Comparison of ENCODE assay signal across 31 cellular contexts in genomic region chr11:1576825-1577224, GRCh38. TPM values are rescaled to one million over a fixed set of nuclear protein-coding genes. Genes with fewer than 3 reads are reported as not detected.
"Had no signal": no experiment of that assay in that cellular context is flagged by ENCODE, and none has a peak within 500 bp of the region (broad histone marks: within the 10 kb centered on the region; RNA-seq: fewer than 3 reads in every experiment).

No MANE protein-coding gene starts in this region.

- H3K9me3 Mint-ChIP-seq: activated T-cell treated with anti-CD3 and anti-CD28 coated beads, Interleukin-2, amount 50 U/mL, for 24 hours had no signal

- H3K9me3 ChIP-seq: SJSA1 had no signal

- H3K27ac ChIP-seq: cardiac muscle cell, RWPE1, SJSA1 had no signal

- H3K4me3 Mint-ChIP-seq: activated CD8-positive, alpha-beta T cell treated with anti-CD3 and anti-CD28 coated beads, Interleukin-2, amount 10 ng/mL, durations not matched to agents 7 days and 5 days; activated naive CD4-positive, alpha-beta T cell treated with anti-CD3 and anti-CD28 coated beads, Interleukin-2, amount 10 ng/mL, durations not matched to agents 7 days and 5 days; activated naive CD8-positive, alpha-beta T cell treated with anti-CD3 and anti-CD28 coated beads for 36 hours; activated T-cell treated with anti-CD3 and anti-CD28 coated beads, Interleukin-2, amount 50 U/mL, for 24 hours had no signal

- H3K27ac Mint-ChIP-seq: activated CD8-positive, alpha-beta T cell treated with anti-CD3 and anti-CD28 coated beads, Interleukin-2, amount 10 ng/mL, durations not matched to agents 7 days and 5 days; activated naive CD4-positive, alpha-beta T cell treated with anti-CD3 and anti-CD28 coated beads, Interleukin-2, amount 10 ng/mL, durations not matched to agents 7 days and 5 days; activated naive CD8-positive, alpha-beta T cell treated with anti-CD3 and anti-CD28 coated beads for 36 hours; activated T-cell treated with anti-CD3 and anti-CD28 coated beads, Interleukin-2, amount 50 U/mL, for 24 hours had no signal

- H3K36me3 ChIP-seq: cardiac muscle cell, SJSA1 had no signal

- DNase-seq: activated CD4-positive, alpha-beta T cell treated with anti-CD3 and anti-CD28 coated beads for 4 hours; activated CD4-positive, alpha-beta T cell treated with anti-CD3 and anti-CD28 coated beads, Interleukin-2, amount 50 U/mL, for 4 hours; activated CD8-positive, alpha-beta memory T cell treated with anti-CD3 and anti-CD28 coated beads, Interleukin-2, amount 50 U/mL, for 48 hours; activated CD8-positive, alpha-beta T cell treated with anti-CD3 and anti-CD28 coated beads, Interleukin-2, amount 10 ng/mL, durations not matched to agents 7 days and 5 days; activated gamma-delta T cell treated with Interleukin-2 at 50 U/mL for 16 hours; activated naive CD4-positive, alpha-beta T cell treated with anti-CD3 and anti-CD28 coated beads, Interleukin-2, amount 10 ng/mL, durations not matched to agents 7 days and 5 days; activated naive CD8-positive, alpha-beta T cell treated with anti-CD3 and anti-CD28 coated beads for 36 hours; activated T-cell treated with anti-CD3 and anti-CD28 coated beads, Interleukin-2, amount 50 U/mL, for 24 hours; anterior cingulate cortex; IMR-90; Kasumi-1; KBM-7; NCI-H1048; NCI-H146; NCI-H1930; NCI-H2171; NCI-H226; NCI-H510A; NCI-H69; NK-92 treated with Interleukin-12 subunit alpha and Interleukin-12 subunit beta, amount 100 ng/mL, for 24 hours; OCI-M1; SHP77; SW 1271 had no signal

- H3K36me3 Mint-ChIP-seq: activated naive CD4-positive, alpha-beta T cell treated with anti-CD3 and anti-CD28 coated beads, Interleukin-2, amount 10 ng/mL, durations not matched to agents 7 days and 5 days; activated naive CD8-positive, alpha-beta T cell treated with anti-CD3 and anti-CD28 coated beads for 36 hours had no signal

- ATAC-seq: activated CD4-positive, CD25-positive, alpha-beta regulatory T cell treated with anti-CD3 and anti-CD28 coated beads, Interleukin-2, amount 50 U/mL, for 24 hours; activated CD8-positive, alpha-beta T cell treated with anti-CD3 and anti-CD28 coated beads, Interleukin-2, amount 10 ng/mL, durations not matched to agents 7 days and 5 days; Panc1; SK-N-SH treated with all-trans-retinoic acid at 6 μM for 48 hours had no signal

- H3K4me3 ChIP-seq: cardiac muscle cell, SJSA1 had no signal

RNA-seq across cellular contexts. Expression of gene KRTAP5-1, which starts 8.3 kb away (rescaled TPM):
- total RNA-seq: activated CD8-positive, alpha-beta T cell treated with anti-CD3 and anti-CD28 coated beads, Interleukin-2, amount 10 ng/mL, durations not matched to agents 7 days and 5 days; activated naive CD8-positive, alpha-beta T cell treated with anti-CD3 and anti-CD28 coated beads for 36 hours; cardiac muscle cell; IMR-90; SJSA1; T-helper 1 cell treated with Interleukin-12 subunit alpha and Interleukin-12 subunit beta and Interleukin-4 antibody, amounts not matched to agents 30 ng/mL and 1 ng/mL, for 36 hours had no signal
- polyA plus RNA-seq: adipose tissue, cardiac muscle cell, IMR-90 had no signal

RNA-seq across cellular contexts. Expression of gene KRTAP5-2, which starts 21.3 kb away (rescaled TPM):
- total RNA-seq: activated CD8-positive, alpha-beta T cell treated with anti-CD3 and anti-CD28 coated beads, Interleukin-2, amount 10 ng/mL, durations not matched to agents 7 days and 5 days; activated naive CD8-positive, alpha-beta T cell treated with anti-CD3 and anti-CD28 coated beads for 36 hours; cardiac muscle cell; IMR-90; SJSA1; T-helper 1 cell treated with Interleukin-12 subunit alpha and Interleukin-12 subunit beta and Interleukin-4 antibody, amounts not matched to agents 30 ng/mL and 1 ng/mL, for 36 hours had no signal
- polyA plus RNA-seq: cardiac muscle cell, IMR-90 had no signal

RNA-seq across cellular contexts. Expression of gene KRTAP5-3, which starts 31.4 kb away (rescaled TPM):
- total RNA-seq: activated CD8-positive, alpha-beta T cell treated with anti-CD3 and anti-CD28 coated beads, Interleukin-2, amount 10 ng/mL, durations not matched to agents 7 days and 5 days; activated naive CD8-positive, alpha-beta T cell treated with anti-CD3 and anti-CD28 coated beads for 36 hours; cardiac muscle cell; IMR-90; SJSA1; T-helper 1 cell treated with Interleukin-12 subunit alpha and Interleukin-12 subunit beta and Interleukin-4 antibody, amounts not matched to agents 30 ng/mL and 1 ng/mL, for 36 hours had no signal
- polyA plus RNA-seq: adipose tissue, cardiac muscle cell, IMR-90 had no signal

RNA-seq across cellular contexts. Expression of gene KRTAP5-4, which starts 45.1 kb away (rescaled TPM):
- total RNA-seq: activated CD8-positive, alpha-beta T cell treated with anti-CD3 and anti-CD28 coated beads, Interleukin-2, amount 10 ng/mL, durations not matched to agents 7 days and 5 days; activated naive CD8-positive, alpha-beta T cell treated with anti-CD3 and anti-CD28 coated beads for 36 hours; cardiac muscle cell; IMR-90; SJSA1; T-helper 1 cell treated with Interleukin-12 subunit alpha and Interleukin-12 subunit beta and Interleukin-4 antibody, amounts not matched to agents 30 ng/mL and 1 ng/mL, for 36 hours had no signal
- polyA plus RNA-seq: adipose tissue, cardiac muscle cell, IMR-90 had no signal
